Comparison of ENCODE assay signal across 8 cellular contexts in genomic region chrX:101932249-101932570, GRCh38. TPM values are rescaled to one million over a fixed set of nuclear protein-coding genes. Genes with fewer than 3 reads are reported as not detected.
A peak's percentile ranks its signal among the peaks of the same experiment; 100 is the strongest.
DNase-seq lines count a peak whose midpoint lies in the region; ATAC-seq, FAIRE-seq and TF ChIP-seq lines count a peak whose summit lies in the region.

No MANE protein-coding gene starts in this region.

- no peaks in the 10 kb centered on the region for H3K36me3 ChIP-seq in suprapubic skin

- peak overlapping the region; percentile 67 for H3K4me3 Mint-ChIP-seq in activated CD8-positive, alpha-beta memory T cell treated with anti-CD3 and anti-CD28 coated beads, Interleukin-2, amount 10 ng/mL, durations not matched to agents 7 days and 5 days
- H3K4me3 Mint-ChIP-seq in activated CD4-positive, alpha-beta memory T cell treated with anti-CD3 and anti-CD28 coated beads for 36 hours: peak overlapping the region; percentile 68
- H3K4me3 Mint-ChIP-seq in immature natural killer cell: peak overlapping the region; percentile 86 to 93 (median 88)

- H3K27ac Mint-ChIP-seq in activated CD8-positive, alpha-beta memory T cell treated with anti-CD3 and anti-CD28 coated beads, Interleukin-2, amount 10 ng/mL, durations not matched to agents 7 days and 5 days: peak overlapping the region; percentile 88
- H3K27ac Mint-ChIP-seq in activated CD4-positive, alpha-beta memory T cell treated with anti-CD3 and anti-CD28 coated beads for 36 hours: peak overlapping the region; percentile 87
- H3K27ac Mint-ChIP-seq in immature natural killer cell: peak overlapping the region; percentile 90 to 96 (median 94)

- no peaks in the 10 kb centered on the region for H3K4me1 ChIP-seq in suprapubic skin

- no peak for TF ChIP-seq EP300 in suprapubic skin (IDR thresholded peaks at IDR 0.05)

- CTCF ChIA-PET in activated CD8-positive, alpha-beta memory T cell treated with anti-CD3 and anti-CD28 coated beads, Interleukin-2, amount 10 ng/mL, durations not matched to agents 7 days and 5 days (lab: Charles Lee): interaction anchor here (0.8 kb wide), 1 partner anchor 1322 kb away, joined by 4 read pairs; no protein-coding TSS in a partner anchor
- CTCF ChIA-PET in activated CD4-positive, alpha-beta memory T cell treated with anti-CD3 and anti-CD28 coated beads for 36 hours (lab: Charles Lee): interaction anchor here (0.9 kb wide), 1 partner anchor 13 kb away, joined by 3 read pairs; no protein-coding TSS in a partner anchor

- H3K27me3 Mint-ChIP-seq in activated CD8-positive, alpha-beta memory T cell treated with anti-CD3 and anti-CD28 coated beads, Interleukin-2, amount 10 ng/mL, durations not matched to agents 7 days and 5 days: no peaks in the 10 kb centered on the region
- no peaks in the 10 kb centered on the region for H3K27me3 Mint-ChIP-seq in activated CD4-positive, alpha-beta memory T cell treated with anti-CD3 and anti-CD28 coated beads for 36 hours
- peaks cover 4 to 13% (median 10%) of the 10 kb centered on the region in 3 donors for H3K27me3 Mint-ChIP-seq in immature natural killer cell (ENCODE audit: low read depth in 3 of 3)

- no peak for TF ChIP-seq CTCF in suprapubic skin (IDR thresholded peaks at IDR 0.05)

- peak overlapping the region; percentile 73 for H3K4me3 ChIP-seq in suprapubic skin

- peaks cover 8% of the 10 kb centered on the region for H3K9me3 Mint-ChIP-seq in activated CD8-positive, alpha-beta memory T cell treated with anti-CD3 and anti-CD28 coated beads, Interleukin-2, amount 10 ng/mL, durations not matched to agents 7 days and 5 days (ENCODE audit: low read depth)
- H3K9me3 Mint-ChIP-seq in activated CD4-positive, alpha-beta memory T cell treated with anti-CD3 and anti-CD28 coated beads for 36 hours: peaks cover 4% of the 10 kb centered on the region
- no peaks in the 10 kb centered on the region for H3K9me3 Mint-ChIP-seq in immature natural killer cell

- intact Hi-C loops in activated CD4-positive, alpha-beta memory T cell treated with anti-CD3 and anti-CD28 coated beads for 36 hours (cut with micrococcal nuclease): loop anchor here (1.0 kb wide), 1 partner anchor 524 kb away; the partner anchor contains the start of gene HNRNPH2

- peaks cover 12% of the 10 kb centered on the region for H3K4me1 Mint-ChIP-seq in activated CD8-positive, alpha-beta memory T cell treated with anti-CD3 and anti-CD28 coated beads, Interleukin-2, amount 10 ng/mL, durations not matched to agents 7 days and 5 days
- H3K4me1 Mint-ChIP-seq in activated CD4-positive, alpha-beta memory T cell treated with anti-CD3 and anti-CD28 coated beads for 36 hours (ENCODE audit: low read depth): peaks cover 11% of the 10 kb centered on the region
- H3K4me1 Mint-ChIP-seq in immature natural killer cell: peaks cover 9 to 23% of the 10 kb centered on the region in 2 donors

- no peak overlapping the region for H3K27ac ChIP-seq in suprapubic skin

- WGBS in suprapubic skin: 50% methylated on average over 7 of the region's 8 CpGs

- H3K36me3 Mint-ChIP-seq in activated CD8-positive, alpha-beta memory T cell treated with anti-CD3 and anti-CD28 coated beads, Interleukin-2, amount 10 ng/mL, durations not matched to agents 7 days and 5 days: peaks cover 7% of the 10 kb centered on the region
- peaks cover 4% of the 10 kb centered on the region for H3K36me3 Mint-ChIP-seq in activated CD4-positive, alpha-beta memory T cell treated with anti-CD3 and anti-CD28 coated beads for 36 hours
- H3K36me3 Mint-ChIP-seq in immature natural killer cell: no peaks in the 10 kb centered on the region

- H3K27me3 ChIP-seq in suprapubic skin: no peaks in the 10 kb centered on the region

- no peak for TF ChIP-seq POLR2A in suprapubic skin (IDR thresholded peaks at IDR 0.05)

- H3K9me3 ChIP-seq in suprapubic skin: no peaks in the 10 kb centered on the region

- DNase-seq in activated CD8-positive, alpha-beta memory T cell treated with anti-CD3 and anti-CD28 coated beads, Interleukin-2, amount 10 ng/mL, durations not matched to agents 7 days and 5 days: no peak
- DNase-seq in activated CD8-positive, alpha-beta memory T cell treated with anti-CD3 and anti-CD28 coated beads, Interleukin-2, amount 50 U/mL, for 4 hours: no peak
- DNase-seq in activated CD4-positive, alpha-beta memory T cell treated with anti-CD3 and anti-CD28 coated beads for 36 hours: no peak
- no peak for DNase-seq in immature natural killer cell
- DNase-seq in suprapubic skin (ENCODE audit: low spot score in 2 of 2): no peak
- DNase-seq in NCI-H187 (lab: John Stamatoyannopoulos, UW): no peak
- no peak for DNase-seq in HTR-8/SVneo (ENCODE audit: insufficient read length, low spot score)
- DNase-seq in NCI-H2171 treated with DMSO at 0.1 percent for 48 hours (lab: John Stamatoyannopoulos, UW): no peak

- ATAC-seq in activated CD8-positive, alpha-beta memory T cell treated with anti-CD3 and anti-CD28 coated beads, Interleukin-2, amount 10 ng/mL, durations not matched to agents 7 days and 5 days: no peak

- no peak for FAIRE-seq in HTR-8/SVneo (lab: Jason Lieb, UNC)

- POLR2A ChIA-PET in activated CD4-positive, alpha-beta memory T cell treated with anti-CD3 and anti-CD28 coated beads for 36 hours (lab: Charles Lee): interaction anchor here (0.9 kb wide), 2 partner anchors 541 to 667 kb away, joined by 3 read pairs; partner anchors contain the start of genes ARMCX5 and RPL36A

RNA-seq across cellular contexts. Expression of gene ZMAT1, which starts 0.4 kb away (rescaled TPM):
- 1 to 10 TPM; 1.6 to 3.6 TPM for total RNA-seq in activated CD8-positive, alpha-beta memory T cell treated with anti-CD3 and anti-CD28 coated beads, Interleukin-2, amount 10 ng/mL, durations not matched to agents 7 days and 5 days
- 1 to 10 TPM; 3.7 to 3.9 TPM for total RNA-seq in activated CD4-positive, alpha-beta memory T cell treated with anti-CD3 and anti-CD28 coated beads for 36 hours
- polyA plus RNA-seq in immature natural killer cell: 1 to 10 TPM in 1 of 3 donors, under 1 TPM in 1, not detected in 1; 0.49 to 1.5 TPM
- 1 to 10 TPM; 1.9 to 8.9 (median 3.0) TPM for total RNA-seq in suprapubic skin
